ENCODE assay signal across 17 cellular contexts in the genomic region with DNA sequence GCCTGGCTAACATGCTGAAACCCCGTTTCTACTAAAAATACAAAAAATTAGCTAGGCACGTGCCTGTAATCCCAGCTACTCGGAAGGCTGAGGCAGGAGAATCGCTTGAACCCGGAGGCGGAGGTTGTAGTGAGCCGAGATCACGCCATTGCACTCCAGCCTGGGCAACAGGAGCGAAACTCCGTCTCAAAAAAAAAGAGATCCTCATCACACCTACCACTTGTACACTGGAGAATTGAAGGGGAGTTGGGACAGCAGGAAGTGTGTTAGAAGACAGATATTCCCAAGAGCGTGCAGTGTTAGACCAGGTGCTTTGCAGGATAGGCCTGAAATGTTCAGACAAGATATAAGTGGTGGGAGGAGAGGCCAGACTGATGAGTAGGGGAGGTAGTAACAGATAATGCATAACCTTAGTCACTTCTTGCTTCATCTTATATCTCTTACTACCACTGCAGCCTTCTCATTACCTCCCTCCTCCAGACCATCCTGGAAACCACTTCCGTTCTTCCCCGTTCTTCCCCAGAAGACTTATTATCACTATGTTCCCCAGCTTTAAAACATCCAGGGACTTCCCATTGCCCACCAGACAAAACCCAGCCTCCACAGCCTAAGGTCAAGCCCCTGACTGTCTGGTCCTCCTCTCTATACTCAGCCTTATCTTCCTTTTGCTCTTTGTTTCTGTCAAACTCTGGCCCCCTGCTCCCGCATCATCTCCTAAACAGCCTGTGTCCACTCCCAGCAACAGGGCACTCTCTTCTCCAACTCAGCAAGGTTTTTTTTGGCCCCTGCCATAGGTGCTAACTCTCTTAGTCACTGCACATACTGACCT. TPM values are rescaled to one million over a fixed set of nuclear protein-coding genes. Genes with fewer than 3 reads are reported as not detected.
DNase-seq lines count a peak whose midpoint lies in the region; ATAC-seq, FAIRE-seq and TF ChIP-seq lines count a peak whose summit lies in the region.
"Had no signal": no experiment of that assay in that cellular context is flagged by ENCODE, and none has a peak within 500 bp of the region (broad histone marks: within the 10 kb centered on the region; RNA-seq: fewer than 3 reads in every experiment).

No MANE protein-coding gene starts in this region.

- no peaks in the 10 kb centered on the region for H3K27me3 ChIP-seq in Karpas-422 (ENCODE audit: low read length)
- no peaks in the 10 kb centered on the region for H3K27me3 ChIP-seq in astrocyte (ENCODE audit: insufficient read depth, low read length)
- H3K27me3 ChIP-seq in left lung: no peaks in the 10 kb centered on the region
- H3K27me3 ChIP-seq: breast epithelium, suprapubic skin had no signal

- no peak overlapping the region for H3K9ac ChIP-seq in Karpas-422 (ENCODE audit: low read length)
- no peak overlapping the region for H3K9ac ChIP-seq in astrocyte (ENCODE audit: low read length)

- POLR2A ChIA-PET in naive thymus-derived CD8-positive, alpha-beta T cell (lab: Charles Lee): no interaction called here

- peaks cover 8% of the 10 kb centered on the region for H3K36me3 Mint-ChIP-seq in astrocyte (ENCODE audit: low read depth, unreplicated experiment)
- H3K36me3 Mint-ChIP-seq in naive thymus-derived CD8-positive, alpha-beta T cell: peaks cover 0 to 40% (median 10%) of the 10 kb centered on the region in 3 donors
- H3K36me3 Mint-ChIP-seq: natural killer cell treated with Interleukin-12 subunit alpha and Interleukin-12 subunit beta and Interleukin-15 and Interleukin-18, amount 100 ng/mL, for 72 hours had no signal

- H3K4me3 ChIP-seq in Karpas-422 (ENCODE audit: low read length) (no peak overlapping the region), astrocyte (ENCODE audit: insufficient read depth, low read depth, low read length) (no peak overlapping the region), left lung (no peak overlapping the region)
- H3K4me3 ChIP-seq: breast epithelium, PC-9, suprapubic skin had no signal

- H3K9me2 ChIP-seq in Karpas-422 (replicated peaks; ENCODE audit: insufficient read depth, low read length): no peaks in the 10 kb centered on the region

- no peak overlapping the region for H3K27ac Mint-ChIP-seq in astrocyte (ENCODE audit: unreplicated experiment)
- peak overlapping the region in 2 of 10 donors; percentile 32 to 57 for H3K27ac Mint-ChIP-seq in naive thymus-derived CD8-positive, alpha-beta T cell
- H3K27ac Mint-ChIP-seq: B cell; natural killer cell treated with Interleukin-12 subunit alpha and Interleukin-12 subunit beta and Interleukin-15 and Interleukin-18, amount 100 ng/mL, for 72 hours had no signal

- H3K4me2 ChIP-seq in Karpas-422 (ENCODE audit: low read depth, low read length, poor library complexity, severe bottlenecking): no peak overlapping the region
- peak overlapping the region; percentile 6 for H3K4me2 ChIP-seq in astrocyte (ENCODE audit: low read length)
- H3K4me2 ChIP-seq: PC-9 had no signal

- FAIRE-seq in astrocyte (lab: Jason Lieb, UNC): no peak
- no peak for FAIRE-seq in frontal cortex (lab: Jason Lieb, UNC)
- FAIRE-seq: GM19239 had no signal

- intact Hi-C loops in left lung (cut with DNase I): no loop called here

- H3K9me3 Mint-ChIP-seq in astrocyte (ENCODE audit: unreplicated experiment): no peaks in the 10 kb centered on the region
- H3K9me3 Mint-ChIP-seq in naive thymus-derived CD8-positive, alpha-beta T cell: no peaks in the 10 kb centered on the region
- H3K9me3 Mint-ChIP-seq: natural killer cell treated with Interleukin-12 subunit alpha and Interleukin-12 subunit beta and Interleukin-15 and Interleukin-18, amount 100 ng/mL, for 72 hours had no signal

- H3K9me3 ChIP-seq in Karpas-422 (ENCODE audit: low read length) (no peaks in the 10 kb centered on the region), astrocyte (ENCODE audit: insufficient read depth, low read depth, low read length) (no peaks in the 10 kb centered on the region), left lung (no peaks in the 10 kb centered on the region)
- H3K9me3 ChIP-seq: breast epithelium, suprapubic skin had no signal

- no peaks in the 10 kb centered on the region for H3K27me3 Mint-ChIP-seq in astrocyte (ENCODE audit: low read depth, unreplicated experiment)
- no peaks in the 10 kb centered on the region for H3K27me3 Mint-ChIP-seq in naive thymus-derived CD8-positive, alpha-beta T cell
- H3K27me3 Mint-ChIP-seq: B cell; natural killer cell treated with Interleukin-12 subunit alpha and Interleukin-12 subunit beta and Interleukin-15 and Interleukin-18, amount 100 ng/mL, for 72 hours had no signal

- H3K79me2 ChIP-seq in Karpas-422 (ENCODE audit: low read length) (peaks cover 73% of the 10 kb centered on the region), astrocyte (ENCODE audit: insufficient read depth, low read length) (peaks cover 24% of the 10 kb centered on the region)

- H3K36me3 ChIP-seq in Karpas-422 (ENCODE audit: insufficient read depth, low read length): peaks cover 5% of the 10 kb centered on the region; the same call in 1 of the 2 replicates
- peaks cover 2% of the 10 kb centered on the region for H3K36me3 ChIP-seq in astrocyte (ENCODE audit: insufficient read depth, low read length)
- peaks cover 0 to 3% of the 10 kb centered on the region in 2 donors for H3K36me3 ChIP-seq in left lung

- H2AFZ ChIP-seq in Karpas-422 (ENCODE audit: low read length) (no peak overlapping the region), astrocyte (ENCODE audit: low read depth, low read length) (no peak overlapping the region)
- H2AFZ ChIP-seq: PC-9 had no signal

- peaks cover 15% of the 10 kb centered on the region for H3K4me1 Mint-ChIP-seq in astrocyte (ENCODE audit: low read depth, unreplicated experiment)
- peaks cover 6 to 12% (median 8%) of the 10 kb centered on the region in 4 donors for H3K4me1 Mint-ChIP-seq in naive thymus-derived CD8-positive, alpha-beta T cell

- H3K4me1 ChIP-seq in Karpas-422 (ENCODE audit: low read length) (peaks cover 3% of the 10 kb centered on the region; the same call in 1 of the 2 replicates), astrocyte (ENCODE audit: insufficient read depth, low read length) (peaks cover 9% of the 10 kb centered on the region), left lung (no peaks in the 10 kb centered on the region)
- H3K4me1 ChIP-seq: breast epithelium, suprapubic skin had no signal

- H4K20me1 ChIP-seq in Karpas-422 (ENCODE audit: insufficient read depth, low read depth, low read length) (no peaks in the 10 kb centered on the region), astrocyte (ENCODE audit: insufficient read depth, low read length) (peaks cover 22% of the 10 kb centered on the region)

- no peak overlapping the region for H3K4me3 Mint-ChIP-seq in astrocyte (ENCODE audit: unreplicated experiment)
- H3K4me3 Mint-ChIP-seq in naive thymus-derived CD8-positive, alpha-beta T cell: no peak overlapping the region
- H3K4me3 Mint-ChIP-seq: B cell; natural killer cell treated with Interleukin-12 subunit alpha and Interleukin-12 subunit beta and Interleukin-15 and Interleukin-18, amount 100 ng/mL, for 72 hours had no signal

- peak; percentile 37 for ATAC-seq in left lung
- no peak for ATAC-seq in HG02970 (IDR thresholded peaks at IDR 0.05; ENCODE audit: low FRiP score, unreplicated experiment)
- ATAC-seq in naive thymus-derived CD8-positive, alpha-beta T cell: no peak
- no peak for ATAC-seq in HG03139 (IDR thresholded peaks at IDR 0.05; ENCODE audit: unreplicated experiment)
- ATAC-seq: natural killer cell treated with Interleukin-12 subunit alpha and Interleukin-12 subunit beta and Interleukin-15 and Interleukin-18, amount 100 ng/mL, for 72 hours had no signal

- no peak overlapping the region for H3K27ac ChIP-seq in Karpas-422 (ENCODE audit: low read length)
- no peak overlapping the region for H3K27ac ChIP-seq in astrocyte (ENCODE audit: low read depth, low read length)
- H3K27ac ChIP-seq in left lung: no peak overlapping the region
- H3K27ac ChIP-seq: breast epithelium, PC-9, suprapubic skin had no signal

- DNase-seq in CMK (ENCODE audit: low read depth): peak; percentile 97
- peak; percentile 38 for DNase-seq in Karpas-422
- DNase-seq in astrocyte (ENCODE audit: low read depth): no peak
- DNase-seq in left lung: no peak
- DNase-seq in frontal cortex (ENCODE audit: low spot score in 2 of 2): no peak
- DNase-seq in naive thymus-derived CD8-positive, alpha-beta T cell: no peak
- DNase-seq: activated naive CD4-positive, alpha-beta T cell; NCI-H146; NCI-H510A treated with DMSO at 0.1 percent for 48 hours; PC-9 had no signal

- no peak for TF ChIP-seq CTCF in astrocyte (IDR thresholded peaks at IDR 0.05; ENCODE audit: insufficient read depth, low read depth, low read length)
- TF ChIP-seq CTCF in left lung (IDR thresholded peaks at IDR 0.05): no peak

RNA-seq across cellular contexts. Expression of gene FAM20B, which starts 21.3 kb away (rescaled TPM):
- total RNA-seq in Karpas-422 (2014; rRNA removed; shearing (Covaris generic); ENCODE audit: low replicate concordance): 23.2 and 30.0 TPM in 2 replicates
- total RNA-seq in astrocyte (34.0 and 39.8 TPM in 2 replicates), left lung (10 to 100 TPM; 36.4 to 37.2 TPM), frontal cortex (48.9 TPM)
- 10 to 100 TPM; 22.7 to 23.7 TPM for total RNA-seq in naive thymus-derived CD8-positive, alpha-beta T cell
- polyA plus RNA-seq in naive thymus-derived CD8-positive, alpha-beta T cell: 1 to 10 TPM; 5.1 to 7.7 (median 7.5) TPM

RNA-seq across cellular contexts. Expression of gene TOR3A, which starts 34.8 kb away (rescaled TPM):
- total RNA-seq in Karpas-422 (2014; rRNA removed; shearing (Covaris generic); ENCODE audit: low replicate concordance): 83.1 and 130 TPM in 2 replicates
- total RNA-seq in astrocyte (14.5 and 16.8 TPM in 2 replicates), left lung (10 to 100 TPM; 23.6 to 30.0 TPM), frontal cortex (16.7 TPM)
- 10 to 100 TPM; 21.5 to 25.1 TPM for total RNA-seq in naive thymus-derived CD8-positive, alpha-beta T cell
- polyA plus RNA-seq in naive thymus-derived CD8-positive, alpha-beta T cell: 10 to 100 TPM; 27.6 to 40.5 (median 29.4) TPM

Comparison
In these comparisons a context has a peak if more than half of its experiments do, and no peak if none do; other contexts are left out.
1. DNase-seq: peak in CMK (single experiment) and Karpas-422 (single experiment); none in astrocyte (single experiment), left lung (0 of 2), frontal cortex (0 of 2) and naive thymus-derived CD8-positive, alpha-beta T cell (0 of 10).